Comparison of ENCODE assay signal across 10 cellular contexts in genomic region chr4:2928242-2929155, GRCh38. TPM values are rescaled to one million over a fixed set of nuclear protein-coding genes. Genes with fewer than 3 reads are reported as not detected.
DNase-seq lines count a peak whose midpoint lies in the region; TF ChIP-seq lines count a peak whose summit lies in the region.
"Had no signal": no experiment of that assay in that cellular context is flagged by ENCODE, and none has a peak within 500 bp of the region (broad histone marks: within the 10 kb centered on the region; RNA-seq: fewer than 3 reads in every experiment).

No MANE protein-coding gene starts in this region.

- CTCF ChIA-PET in activated CD4-positive, alpha-beta T cell treated with anti-CD3 and anti-CD28 coated beads, Interleukin-2, amount 10 ng/mL, durations not matched to agents 7 days and 5 days (lab: Charles Lee), result interaction anchor here (1.0 to 1.6 kb wide), 3 partner anchors 26 to 36 kb away, joined by 3 to 5 read pairs (median 3); no protein-coding TSS in a partner anchor
- CTCF ChIA-PET in HEK293T (lab: Yijun Ruan, JAX), result no interaction called here

- H3K36me3 Mint-ChIP-seq in activated CD4-positive, alpha-beta T cell treated with anti-CD3 and anti-CD28 coated beads, Interleukin-2, amount 10 ng/mL, durations not matched to agents 7 days and 5 days (ENCODE audit: low read depth), result peaks cover 37% of the 10 kb centered on the region
- peaks cover 6 to 26% (median 11%) of the 10 kb centered on the region in 3 donors for H3K36me3 Mint-ChIP-seq in immature natural killer cell

- peaks cover 25% of the 10 kb centered on the region for H3K4me1 Mint-ChIP-seq in activated CD4-positive, alpha-beta T cell treated with anti-CD3 and anti-CD28 coated beads, Interleukin-2, amount 10 ng/mL, durations not matched to agents 7 days and 5 days
- peaks cover 28 to 38% of the 10 kb centered on the region in 2 donors for H3K4me1 Mint-ChIP-seq in immature natural killer cell

- POLR2A ChIA-PET in activated CD4-positive, alpha-beta T cell treated with anti-CD3 and anti-CD28 coated beads, Interleukin-2, amount 10 ng/mL, durations not matched to agents 7 days and 5 days (lab: Charles Lee), result no interaction called here
- POLR2A ChIA-PET in HEK293T (lab: Yijun Ruan, JAX), result no interaction called here

- peaks cover 26 to 56% (median 38%) of the 10 kb centered on the region in 6 donors for H3K4me1 ChIP-seq in spleen

- no peak for DNase-seq in activated CD4-positive, alpha-beta T cell treated with anti-CD3 and anti-CD28 coated beads, Interleukin-2, amount 10 ng/mL, durations not matched to agents 7 days and 5 days
- no peak for DNase-seq in activated CD4-positive, alpha-beta T cell treated with anti-CD3 and anti-CD28 coated beads for 4 hours
- DNase-seq in SK-N-MC (ENCODE audit: low read depth, low spot score), result no peak
- DNase-seq in immature natural killer cell, result no peak
- DNase-seq in spleen, result peak; percentile 66
- DNase-seq in HEK293T (ENCODE audit: extremely low spot score), result no peak
- no peak for DNase-seq in MV-4-11 (lab: John Stamatoyannopoulos, UW)
- no peak for DNase-seq in activated gamma-delta T cell treated with Interleukin-2 at 50 U/mL for 16 hours
- DNase-seq: NCI-H226; stimulated activated CD8-positive, alpha-beta memory T cell treated with anti-CD3 and anti-CD28 coated beads, Interleukin-4, amount 100 ng/mL, for 48 hours had no signal

- H3K36me3 ChIP-seq in SK-N-MC (ENCODE audit: insufficient read depth, low read length) (peaks cover 20% of the 10 kb centered on the region; the same call in 1 of the 2 replicates), spleen (peaks cover 6 to 84% (median 78%) of the 10 kb centered on the region in 6 donors)

- H3K4me3 ChIP-seq in SK-N-MC, result no peak overlapping the region
- no peak overlapping the region for H3K4me3 ChIP-seq in spleen

- H3K27me3 Mint-ChIP-seq in activated CD4-positive, alpha-beta T cell treated with anti-CD3 and anti-CD28 coated beads, Interleukin-2, amount 10 ng/mL, durations not matched to agents 7 days and 5 days, result no peaks in the 10 kb centered on the region
- peaks cover 4 to 15% (median 9%) of the 10 kb centered on the region in 3 donors for H3K27me3 Mint-ChIP-seq in immature natural killer cell (ENCODE audit: low read depth in 3 of 3)

- H3K4me3 Mint-ChIP-seq in activated CD4-positive, alpha-beta T cell treated with anti-CD3 and anti-CD28 coated beads, Interleukin-2, amount 10 ng/mL, durations not matched to agents 7 days and 5 days, result no peak overlapping the region
- H3K4me3 Mint-ChIP-seq in immature natural killer cell, result no peak overlapping the region

- no peak for TF ChIP-seq POLR2A in spleen (IDR thresholded peaks at IDR 0.05)

- H3K9me3 ChIP-seq in SK-N-MC (ENCODE audit: low read depth, low read length) (no peaks in the 10 kb centered on the region), spleen (no peaks in the 10 kb centered on the region)

- intact Hi-C loops in spleen (cut with DNase I; ENCODE audit: low total_unique reads), result loop anchor here (10.0 kb wide), 1 partner anchor 74 kb away; no protein-coding TSS in a partner anchor

- no peak for TF ChIP-seq CTCF in spleen (IDR thresholded peaks at IDR 0.05 in 8 of 11, conservative IDR thresholded peaks at IDR 0.05 in 3 of 11)

- H3K27ac Mint-ChIP-seq in activated CD4-positive, alpha-beta T cell treated with anti-CD3 and anti-CD28 coated beads, Interleukin-2, amount 10 ng/mL, durations not matched to agents 7 days and 5 days, result peak overlapping the region; percentile 38
- H3K27ac Mint-ChIP-seq in immature natural killer cell, result peak overlapping the region; percentile 20 to 79 (median 64)

- H3K27ac ChIP-seq in SK-N-MC (peak overlapping the region; percentile 42; the same call in 1 of the 2 replicates), spleen (peak overlapping the region in 1 of 8 donors; percentile 14)

- no peaks in the 10 kb centered on the region for H3K9me3 Mint-ChIP-seq in activated CD4-positive, alpha-beta T cell treated with anti-CD3 and anti-CD28 coated beads, Interleukin-2, amount 10 ng/mL, durations not matched to agents 7 days and 5 days
- no peaks in the 10 kb centered on the region for H3K9me3 Mint-ChIP-seq in immature natural killer cell

- WGBS in spleen, 5 donors, result 83 to 91% (median 86%) methylated on average over 19 to 32 of the region's 32 CpGs

- H3K27me3 ChIP-seq in spleen (replicated peaks in 1 of 7), result no peaks in the 10 kb centered on the region

- no peak overlapping the region for H3K9ac ChIP-seq in SK-N-MC (ENCODE audit: insufficient read length)

TF ChIP-seq in HEK293T, 16 proteins besides CTCF, POLR2A, EP300 and RAD21:
- TF ChIP-seq NFRKB (IDR thresholded peaks at IDR 0.05), result no peak
- no peak for TF ChIP-seq FOXA1 (IDR thresholded peaks at IDR 0.05)
- TF ChIP-seq FOXM1 (IDR thresholded peaks at IDR 0.05; ENCODE audit: borderline replicate concordance), result no peak
- TF ChIP-seq SUZ12 (IDR thresholded peaks at IDR 0.05), result no peak
- no peak for TF ChIP-seq ARNT (IDR thresholded peaks at IDR 0.05)
- no peak for TF ChIP-seq FOXK2 (IDR thresholded peaks at IDR 0.05)
- no peak for TF ChIP-seq ZNF384 (IDR thresholded peaks at IDR 0.05)
- TF ChIP-seq SP1 (IDR thresholded peaks at IDR 0.05), result no peak
- TF ChIP-seq TARDBP (IDR thresholded peaks at IDR 0.05), result no peak
- TF ChIP-seq ELF4 (IDR thresholded peaks at IDR 0.05), result no peak
- no peak for TF ChIP-seq LEF1 (IDR thresholded peaks at IDR 0.05; ENCODE audit: borderline replicate concordance)
- no peak for TF ChIP-seq BHLHE40 (IDR thresholded peaks at IDR 0.05; ENCODE audit: borderline replicate concordance)
- no peak for TF ChIP-seq HDGF (IDR thresholded peaks at IDR 0.05; ENCODE audit: borderline replicate concordance)
- TF ChIP-seq, protein P1, sequence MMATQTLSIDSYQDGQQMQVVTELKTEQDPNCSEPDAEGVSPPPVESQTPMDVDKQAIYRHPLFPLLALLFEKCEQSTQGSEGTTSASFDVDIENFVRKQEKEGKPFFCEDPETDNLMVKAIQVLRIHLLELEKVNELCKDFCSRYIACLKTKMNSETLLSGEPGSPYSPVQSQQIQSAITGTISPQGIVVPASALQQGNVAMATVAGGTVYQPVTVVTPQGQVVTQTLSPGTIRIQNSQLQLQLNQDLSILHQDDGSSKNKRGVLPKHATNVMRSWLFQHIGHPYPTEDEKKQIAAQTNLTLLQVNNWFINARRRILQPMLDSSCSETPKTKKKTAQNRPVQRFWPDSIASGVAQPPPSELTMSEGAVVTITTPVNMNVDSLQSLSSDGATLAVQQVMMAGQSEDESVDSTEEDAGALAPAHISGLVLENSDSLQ (IDR thresholded peaks at IDR 0.05), result no peak
- no peak for TF ChIP-seq CTBP1 (IDR thresholded peaks at IDR 0.05; ENCODE audit: borderline replicate concordance)
- TF ChIP-seq L3MBTL2 (conservative IDR thresholded peaks at IDR 0.05), result no peak

RNA-seq across cellular contexts. Expression of gene NOP14, which starts 34.7 kb away (rescaled TPM):
- total RNA-seq in activated CD4-positive, alpha-beta T cell treated with anti-CD3 and anti-CD28 coated beads, Interleukin-2, amount 10 ng/mL, durations not matched to agents 7 days and 5 days, result 10 to 100 TPM; 49.1 to 50.7 TPM
- polyA plus RNA-seq in immature natural killer cell (10 to 100 TPM in 1 of 3 donors, 1 to 10 TPM in 2; 1.3 to 19.2 (median 5.0) TPM), spleen (10 to 100 TPM; 10.2 to 20.3 (median 12.2) TPM)
- total RNA-seq in spleen, result 10 to 100 TPM; 21.1 to 30.5 (median 25.0) TPM

RNA-seq across cellular contexts. Expression of gene GRK4, which starts 34.9 kb away (rescaled TPM):
- 1 to 10 TPM; 2.5 to 5.2 TPM for total RNA-seq in activated CD4-positive, alpha-beta T cell treated with anti-CD3 and anti-CD28 coated beads, Interleukin-2, amount 10 ng/mL, durations not matched to agents 7 days and 5 days
- 1 to 10 TPM; 2.7 to 4.4 (median 4.0) TPM for polyA plus RNA-seq in immature natural killer cell
- 1 to 10 TPM; 1.8 to 4.3 (median 2.6) TPM for total RNA-seq in spleen
- 1 to 10 TPM; 1.0 to 1.7 (median 1.2) TPM for polyA plus RNA-seq in spleen
